Comparison of ENCODE assay signal across 10 cellular contexts in the genomic region with DNA sequence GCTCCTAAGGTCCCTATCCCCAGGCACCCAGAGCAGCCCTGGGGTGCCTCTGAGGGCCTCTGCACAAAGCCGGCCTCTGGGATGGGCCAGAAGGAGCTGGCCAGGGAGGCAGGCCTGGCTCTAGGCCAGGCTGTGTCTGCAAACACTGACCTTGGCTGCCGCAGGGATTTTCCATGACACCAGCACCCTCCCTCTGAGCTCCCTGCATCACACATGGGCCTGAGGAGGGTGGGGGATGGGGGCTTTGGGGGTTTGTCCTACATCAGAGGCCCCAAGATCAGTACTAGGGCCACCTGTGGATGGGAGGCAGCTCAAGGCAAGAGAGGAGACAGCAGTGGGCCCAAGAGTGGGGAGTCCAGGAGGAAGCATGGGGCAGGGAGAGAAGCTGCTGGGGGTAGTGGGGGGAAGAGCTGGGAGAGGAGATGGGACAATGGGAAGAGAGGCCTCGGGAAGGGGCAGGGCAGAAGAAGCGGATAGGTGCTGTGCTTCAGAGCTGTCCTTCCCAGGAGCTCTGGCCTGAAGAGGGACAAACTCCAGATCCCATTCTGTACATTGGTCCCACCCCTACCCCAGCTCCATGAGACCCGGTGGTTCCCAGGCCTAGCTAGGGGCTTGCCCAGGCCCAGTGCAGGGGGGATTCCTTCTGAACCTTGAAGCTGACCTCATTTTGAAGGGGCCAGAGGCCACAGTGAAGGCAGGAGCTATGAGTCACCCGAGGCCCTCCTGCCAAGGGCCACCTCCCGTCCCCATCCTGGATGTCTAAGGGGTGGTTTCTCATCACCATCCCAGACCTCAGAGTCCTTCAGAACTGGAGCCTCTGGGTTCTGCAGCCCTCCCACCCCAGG. TPM values are rescaled to one million over a fixed set of nuclear protein-coding genes. Genes with fewer than 3 reads are reported as not detected.
DNase-seq lines count a peak whose midpoint lies in the region; ATAC-seq and TF ChIP-seq lines count a peak whose summit lies in the region.
"Had no signal": no experiment of that assay in that cellular context is flagged by ENCODE, and none has a peak within 500 bp of the region (broad histone marks: within the 10 kb centered on the region; RNA-seq: fewer than 3 reads in every experiment).

No MANE protein-coding gene starts in this region.

- DNase-seq in DMS53 (lab: John Stamatoyannopoulos, UW): peak; percentile 70
- peak; percentile 94 for DNase-seq in RPMI7951 (ENCODE audit: low read depth)
- DNase-seq in Right ventricle myocardium inferior (ENCODE audit: missing footprints): peak; percentile 91
- peak; percentile 76 to 88 for DNase-seq in psoas muscle
- no peak for DNase-seq in activated CD8-positive, alpha-beta memory T cell treated with anti-CD3 and anti-CD28 coated beads, Interleukin-2, amount 50 U/mL, for 4 hours
- no peak for DNase-seq in stimulated activated CD8-positive, alpha-beta memory T cell treated with anti-CD3 and anti-CD28 coated beads, Interleukin-4, amount 100 ng/mL, for 48 hours
- DNase-seq in activated T-helper 1 cell treated with anti-CD3 and anti-CD28 coated beads, Interleukin-12 subunit alpha, Interleukin-12 subunit beta, Interleukin-2, Interleukin-4 antibody, amounts not matched to agents 30 ng/mL and 10 ng/mL and 1 ng/mL, durations not matched to agents 14 hours and 24 hours and 36 hours (ENCODE audit: low spot score): no peak
- DNase-seq: Karpas-422 had no signal

- peaks cover 34% of the 10 kb centered on the region for H3K4me1 ChIP-seq in psoas muscle

- H3K4me3 ChIP-seq in psoas muscle: no peak overlapping the region

- 41 to 49% (median 49%) methylated on average over 7 of the region's 7 CpGs for WGBS in psoas muscle, 3 donors

- H3K9me3 ChIP-seq in psoas muscle: no peaks in the 10 kb centered on the region

- intact Hi-C loops in Right ventricle myocardium inferior (cut with DNase I) (no loop called here), psoas muscle (cut with DNase I) (no loop called here)
- intact Hi-C loops in activated T-helper 1 cell treated with anti-CD3 and anti-CD28 coated beads, Interleukin-12 subunit alpha, Interleukin-12 subunit beta, Interleukin-2, Interleukin-4 antibody, amounts not matched to agents 30 ng/mL and 10 ng/mL and 1 ng/mL, durations not matched to agents 14 hours and 24 hours and 36 hours (cut with micrococcal nuclease): no loop called here

- H3K27me3 Mint-ChIP-seq in activated T-helper 1 cell treated with anti-CD3 and anti-CD28 coated beads, Interleukin-12 subunit alpha, Interleukin-12 subunit beta, Interleukin-2, Interleukin-4 antibody, amounts not matched to agents 30 ng/mL and 10 ng/mL and 1 ng/mL, durations not matched to agents 14 hours and 24 hours and 36 hours (ENCODE audit: insufficient read depth): peaks cover 3% of the 10 kb centered on the region

- no peaks in the 10 kb centered on the region for H3K9me3 Mint-ChIP-seq in activated T-helper 1 cell treated with anti-CD3 and anti-CD28 coated beads, Interleukin-12 subunit alpha, Interleukin-12 subunit beta, Interleukin-2, Interleukin-4 antibody, amounts not matched to agents 30 ng/mL and 10 ng/mL and 1 ng/mL, durations not matched to agents 14 hours and 24 hours and 36 hours
- H3K9me3 Mint-ChIP-seq: natural killer cell treated with Interleukin-12 subunit alpha and Interleukin-12 subunit beta and Interleukin-15 and Interleukin-18, amount 100 ng/mL, for 72 hours had no signal

- no peaks in the 10 kb centered on the region for H3K36me3 Mint-ChIP-seq in activated T-helper 1 cell treated with anti-CD3 and anti-CD28 coated beads, Interleukin-12 subunit alpha, Interleukin-12 subunit beta, Interleukin-2, Interleukin-4 antibody, amounts not matched to agents 30 ng/mL and 10 ng/mL and 1 ng/mL, durations not matched to agents 14 hours and 24 hours and 36 hours (ENCODE audit: low read depth)
- H3K36me3 Mint-ChIP-seq: natural killer cell treated with Interleukin-12 subunit alpha and Interleukin-12 subunit beta and Interleukin-15 and Interleukin-18, amount 100 ng/mL, for 72 hours had no signal

- H3K27ac Mint-ChIP-seq in activated T-helper 1 cell treated with anti-CD3 and anti-CD28 coated beads, Interleukin-12 subunit alpha, Interleukin-12 subunit beta, Interleukin-2, Interleukin-4 antibody, amounts not matched to agents 30 ng/mL and 10 ng/mL and 1 ng/mL, durations not matched to agents 14 hours and 24 hours and 36 hours: no peak overlapping the region
- H3K27ac Mint-ChIP-seq: natural killer cell treated with Interleukin-12 subunit alpha and Interleukin-12 subunit beta and Interleukin-15 and Interleukin-18, amount 100 ng/mL, for 72 hours had no signal

- no peak overlapping the region for H3K4me3 Mint-ChIP-seq in activated T-helper 1 cell treated with anti-CD3 and anti-CD28 coated beads, Interleukin-12 subunit alpha, Interleukin-12 subunit beta, Interleukin-2, Interleukin-4 antibody, amounts not matched to agents 30 ng/mL and 10 ng/mL and 1 ng/mL, durations not matched to agents 14 hours and 24 hours and 36 hours
- H3K4me3 Mint-ChIP-seq: natural killer cell treated with Interleukin-12 subunit alpha and Interleukin-12 subunit beta and Interleukin-15 and Interleukin-18, amount 100 ng/mL, for 72 hours had no signal

- ATAC-seq in Right ventricle myocardium inferior (peak; percentile 87), psoas muscle (peak; percentile 54 to 76 (median 70)), HG02763 (IDR thresholded peaks at IDR 0.05; ENCODE audit: unreplicated experiment) (no peak)
- ATAC-seq: natural killer cell treated with Interleukin-12 subunit alpha and Interleukin-12 subunit beta and Interleukin-15 and Interleukin-18, amount 100 ng/mL, for 72 hours had no signal

- no peak for TF ChIP-seq CTCF in psoas muscle (IDR thresholded peaks at IDR 0.05)

- no peaks in the 10 kb centered on the region for H3K36me3 ChIP-seq in psoas muscle (ENCODE audit: insufficient read depth in 1 of 2, low read depth in 1 of 2)

- no peaks in the 10 kb centered on the region for H3K4me1 Mint-ChIP-seq in activated T-helper 1 cell treated with anti-CD3 and anti-CD28 coated beads, Interleukin-12 subunit alpha, Interleukin-12 subunit beta, Interleukin-2, Interleukin-4 antibody, amounts not matched to agents 30 ng/mL and 10 ng/mL and 1 ng/mL, durations not matched to agents 14 hours and 24 hours and 36 hours (ENCODE audit: low read depth)

- no peak overlapping the region for H3K27ac ChIP-seq in psoas muscle

- H3K27me3 ChIP-seq in psoas muscle (ENCODE audit: insufficient read depth in 3 of 3, low read length in 2 of 3): no peaks in the 10 kb centered on the region

RNA-seq across cellular contexts. Expression of a gene that starts 28.0 kb away (rescaled TPM):
- 1.1 and 2.3 TPM in 2 replicates for total RNA-seq in RPMI7951 (2014; rRNA removed; shearing (Covaris generic))
- 4.5 TPM for total RNA-seq in Right ventricle myocardium inferior
- 1 to 10 TPM in 1 of 4 donors, under 1 TPM in 3; 0.06 to 1.3 (median 0.13) TPM for total RNA-seq in psoas muscle
- 1 to 10 TPM in 1 of 3 donors, under 1 TPM in 2; 0.13 to 2.3 (median 0.70) TPM for polyA plus RNA-seq in psoas muscle
- total RNA-seq in activated T-helper 1 cell treated with anti-CD3 and anti-CD28 coated beads, Interleukin-12 subunit alpha, Interleukin-12 subunit beta, Interleukin-2, Interleukin-4 antibody, amounts not matched to agents 30 ng/mL and 10 ng/mL and 1 ng/mL, durations not matched to agents 14 hours and 24 hours and 36 hours: not detected in 2 replicates
- total RNA-seq: natural killer cell treated with Interleukin-12 subunit alpha and Interleukin-12 subunit beta and Interleukin-15 and Interleukin-18, amount 100 ng/mL, for 72 hours had no signal

RNA-seq across cellular contexts. Expression of a gene that starts 43.5 kb away (rescaled TPM):
- total RNA-seq in RPMI7951 (2014; rRNA removed; shearing (Covaris generic)): 25.6 and 28.5 TPM in 2 replicates
- total RNA-seq in Right ventricle myocardium inferior (20.3 TPM), psoas muscle (10 to 100 TPM; 15.0 to 32.5 (median 24.4) TPM)
- 10 to 100 TPM; 14.8 to 40.2 (median 25.1) TPM for polyA plus RNA-seq in psoas muscle
- 14.3 and 14.5 TPM in 2 replicates for total RNA-seq in activated T-helper 1 cell treated with anti-CD3 and anti-CD28 coated beads, Interleukin-12 subunit alpha, Interleukin-12 subunit beta, Interleukin-2, Interleukin-4 antibody, amounts not matched to agents 30 ng/mL and 10 ng/mL and 1 ng/mL, durations not matched to agents 14 hours and 24 hours and 36 hours

Comparison
In these comparisons a context has a peak if more than half of its experiments do, and no peak if none do; other contexts are left out.
1. DNase-seq: peak in DMS53 (single experiment), RPMI7951 (single experiment), Right ventricle myocardium inferior (single experiment) and psoas muscle (2 of 2); none in activated CD8-positive, alpha-beta memory T cell treated with anti-CD3 and anti-CD28 coated beads, Interleukin-2, amount 50 U/mL, for 4 hours (single experiment), stimulated activated CD8-positive, alpha-beta memory T cell treated with anti-CD3 and anti-CD28 coated beads, Interleukin-4, amount 100 ng/mL, for 48 hours (single experiment) and activated T-helper 1 cell treated with anti-CD3 and anti-CD28 coated beads, Interleukin-12 subunit alpha, Interleukin-12 subunit beta, Interleukin-2, Interleukin-4 antibody, amounts not matched to agents 30 ng/mL and 10 ng/mL and 1 ng/mL, durations not matched to agents 14 hours and 24 hours and 36 hours (single experiment).